1 cellular context compared by ENCODE assay signal in the genomic region with DNA sequence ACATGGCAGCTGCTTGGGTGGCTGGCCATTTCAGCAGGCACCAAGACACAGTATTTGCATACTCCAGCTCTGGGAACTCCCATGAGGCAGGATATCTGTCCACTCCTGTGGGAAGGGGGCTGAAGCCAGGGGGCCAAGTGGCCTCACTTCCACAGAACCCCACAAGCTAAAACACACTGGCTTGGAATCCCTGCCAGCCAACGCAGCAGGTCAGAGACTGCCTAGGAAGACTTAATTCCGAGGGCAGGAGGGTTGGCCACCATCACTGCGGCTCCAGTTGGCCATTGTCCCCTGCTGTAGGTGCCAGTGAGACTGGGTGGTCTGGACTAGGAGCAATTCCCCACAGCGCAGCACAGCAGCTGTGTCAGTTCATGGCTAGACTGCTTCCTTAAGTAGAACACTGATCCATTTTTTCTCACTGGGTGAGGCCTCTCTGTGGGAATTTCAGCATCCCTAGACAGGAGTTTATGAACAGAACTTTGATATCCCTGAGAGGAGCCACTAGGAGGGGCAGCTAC.
TF ChIP-seq lines count a peak whose summit lies in the region.

No MANE protein-coding gene starts in this region.

TF ChIP-seq in HepG2, 621 proteins besides CTCF, POLR2A, EP300 and RAD21:
- TF ChIP-seq ARID3A (IDR thresholded peaks at IDR 0.05; ENCODE audit: low read depth, low read length), result no peak
TF ChIP-seq in HepG2: peak in this region for 0.
